In the genomic region with DNA sequence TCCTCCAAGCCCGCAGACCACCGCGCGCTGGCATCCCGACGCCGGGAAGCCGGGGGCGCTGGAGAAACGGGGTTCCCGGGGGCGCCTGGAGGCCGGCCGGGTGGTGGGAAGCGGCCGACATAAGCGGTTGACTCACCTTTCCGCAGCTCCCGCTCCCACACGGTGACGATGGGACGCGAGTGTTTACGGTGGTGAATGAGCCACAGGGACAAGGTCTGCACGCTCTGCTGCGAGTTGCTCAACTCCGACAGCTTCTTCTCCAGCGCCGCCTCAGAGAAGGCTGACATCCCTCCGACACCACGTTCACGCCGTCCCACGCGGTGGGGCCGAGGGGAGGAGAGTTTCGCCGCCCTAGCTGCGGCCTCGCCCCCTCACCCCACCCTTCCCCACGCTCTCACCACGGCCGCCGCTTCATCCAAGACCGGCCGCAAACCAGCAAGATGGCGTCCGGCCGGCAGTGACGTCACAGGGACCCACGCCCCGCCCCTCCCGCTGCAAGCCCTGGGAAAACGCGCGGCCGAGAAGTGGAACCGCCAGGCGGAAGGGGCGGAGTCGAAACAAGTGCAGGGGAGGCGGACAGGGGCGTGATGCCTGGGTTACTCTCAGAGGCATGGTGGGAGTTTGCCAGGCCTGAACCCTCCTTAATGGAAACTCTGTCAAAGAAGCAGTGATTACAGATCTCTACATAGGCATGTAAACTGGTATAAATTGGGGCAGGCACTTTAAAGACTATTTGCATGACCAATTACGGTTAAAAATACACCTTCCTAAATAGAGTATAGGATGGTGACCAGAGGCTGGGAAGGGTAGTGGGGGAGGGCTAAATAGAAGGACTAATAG, we compare ENCODE assay signal across 8 cellular contexts. TPM values are rescaled to one million over a fixed set of nuclear protein-coding genes. Genes with fewer than 3 reads are reported as not detected.
DNase-seq lines count a peak whose midpoint lies in the region; ATAC-seq and TF ChIP-seq lines count a peak whose summit lies in the region.

A gene with protein sequence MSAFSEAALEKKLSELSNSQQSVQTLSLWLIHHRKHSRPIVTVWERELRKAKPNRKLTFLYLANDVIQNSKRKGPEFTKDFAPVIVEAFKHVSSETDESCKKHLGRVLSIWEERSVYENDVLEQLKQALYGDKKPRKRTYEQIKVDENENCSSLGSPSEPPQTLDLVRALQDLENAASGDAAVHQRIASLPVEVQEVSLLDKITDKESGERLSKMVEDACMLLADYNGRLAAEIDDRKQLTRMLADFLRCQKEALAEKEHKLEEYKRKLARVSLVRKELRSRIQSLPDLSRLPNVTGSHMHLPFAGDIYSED (minus strand): TSS at position 442 of the 840 bp plus-strand sequence. CDS start 155 bp downstream, at position 287.

- ATAC-seq in HG02610 (IDR thresholded peaks at IDR 0.05; ENCODE audit: unreplicated experiment): peak; percentile 96
- ATAC-seq in activated naive CD4-positive, alpha-beta T cell treated with anti-CD3 and anti-CD28 coated beads, Interleukin-2, amount 50 U/mL, for 72 hours: peak; percentile 93 to 95
- peak; percentile 94 for ATAC-seq in omental fat pad (ENCODE audit: low FRiP score)

- no peak for TF ChIP-seq POLR2A in testis (IDR thresholded peaks at IDR 0.05)

- H3K4me3 ChIP-seq in GM08714 (ENCODE audit: low read length): peak within 1 kb of the TSS; percentile 98
- peak within 1 kb of the TSS; percentile 78 to 91 for H3K4me3 ChIP-seq in testis

- H3K36me3 Mint-ChIP-seq in activated naive CD4-positive, alpha-beta T cell treated with anti-CD3 and anti-CD28 coated beads, Interleukin-2, amount 50 U/mL, for 72 hours: peaks cover 17 to 20% of the 10 kb centered on the region in 2 donors

- peaks cover 13% of the 10 kb centered on the region for H3K4me1 ChIP-seq in testis

- intact Hi-C loops in testis (cut with DNase I; ENCODE audit: low total_unique reads): no loop called here

- H3K27ac Mint-ChIP-seq in activated naive CD4-positive, alpha-beta T cell treated with anti-CD3 and anti-CD28 coated beads, Interleukin-2, amount 50 U/mL, for 72 hours: peak within 1 kb of the TSS; percentile 95 to 96

- H3K9me3 ChIP-seq in testis: no peaks in the 10 kb centered on the region

- H3K27me3 ChIP-seq in testis: no peaks in the 10 kb centered on the region

- H3K36me3 ChIP-seq in testis (ENCODE audit: low read depth, missing control alignments): no peaks in the 10 kb centered on the region

- DNase-seq in NCI-H1092 treated with DMSO at 0.1 percent for 48 hours (lab: John Stamatoyannopoulos, UW) (peak; percentile 98), SKM-1 (lab: John Stamatoyannopoulos, UW; ENCODE audit: unreplicated experiment) (peak; percentile 92), glomerular endothelial cell (ENCODE audit: extremely low read depth, low read depth, low spot score) (no peak), omental fat pad (ENCODE audit: low spot score) (peak; percentile 96), testis (peak; percentile 99)
- DNase-seq in activated naive CD4-positive, alpha-beta T cell treated with anti-CD3 and anti-CD28 coated beads, Interleukin-2, amount 50 U/mL, for 72 hours (ENCODE audit: low spot score in 2 of 2): peak; percentile 97

- TF ChIP-seq CTCF in omental fat pad (IDR thresholded peaks at IDR 0.05): no peak
- peak in 1 of 3 experiments; percentile 17 for TF ChIP-seq CTCF in testis (IDR thresholded peaks at IDR 0.05)

- 0 to 1% methylated on average over 35 to 64 of the region's 64 CpGs for WGBS in testis, 2 donors

- H3K9me3 Mint-ChIP-seq in activated naive CD4-positive, alpha-beta T cell treated with anti-CD3 and anti-CD28 coated beads, Interleukin-2, amount 50 U/mL, for 72 hours: no peaks in the 10 kb centered on the region

- H3K27ac ChIP-seq in testis: peak within 1 kb of the TSS; percentile 94 to 95

RNA-seq across cellular contexts. Expression of the gene that starts here (rescaled TPM):
- 10 to 100 TPM; 32.2 to 32.6 TPM for total RNA-seq in activated naive CD4-positive, alpha-beta T cell treated with anti-CD3 and anti-CD28 coated beads, Interleukin-2, amount 50 U/mL, for 72 hours
- total RNA-seq in glomerular endothelial cell (39.7 and 41.3 TPM in 2 replicates), omental fat pad (10 to 100 TPM; 36.4 to 64.8 (median 53.9) TPM), testis (100 to 1,000 TPM in 1 of 2 donors, 10 to 100 TPM in 1; 98.6 to 104 TPM)
- polyA plus RNA-seq in testis (ENCODE audit: insufficient read depth, low read depth, low replicate concordance): 73.4 TPM
